16 cellular contexts compared by ENCODE assay signal in genomic region chr19:24101459-24102122, GRCh38.
"Had no signal": no experiment of that assay in that cellular context is flagged by ENCODE, and none has a peak within 500 bp of the region (broad histone marks: within the 10 kb centered on the region; RNA-seq: fewer than 3 reads in every experiment).

No MANE protein-coding gene starts in this region.

- H3K36me3 ChIP-seq: ovary had no signal

- H3K9me3 ChIP-seq: adrenal gland, colonic mucosa, gastrocnemius medialis, ovary, thoracic aorta had no signal

- DNase-seq: activated CD4-positive, alpha-beta T cell treated with anti-CD3 and anti-CD28 coated beads, Interleukin-2, amount 50 U/mL, for 48 hours; activated gamma-delta T cell treated with Interleukin-2 at 50 U/mL for 16 hours; adrenal gland; central memory CD4-positive, alpha-beta T cell; colonic mucosa; erythroblast; gastrocnemius medialis; mesenchymal stem cell; naive thymus-derived CD4-positive, alpha-beta T cell; ovary; stimulated activated naive B cell treated with anti-CD40 and anti-IgM and Interleukin-4, amounts not matched to agents 10 μg/mL and 1 μg/mL and 100 μg/mL, for 72 hours; SW 1271 had no signal

- H3K4me3 Mint-ChIP-seq: naive thymus-derived CD4-positive, alpha-beta T cell; stimulated activated naive B cell treated with anti-CD40 and anti-IgM and Interleukin-4, amounts not matched to agents 10 μg/mL and 1 μg/mL and 100 μg/mL, for 72 hours had no signal

- H3K27me3 ChIP-seq: adrenal gland, colonic mucosa, gastrocnemius medialis, ovary had no signal

- FAIRE-seq: endometrium had no signal

- H3K27ac ChIP-seq: adrenal gland, colonic mucosa, gastrocnemius medialis, ovary, thoracic aorta, VCaP had no signal

- H3K9me3 Mint-ChIP-seq: stimulated activated naive B cell treated with anti-CD40 and anti-IgM and Interleukin-4, amounts not matched to agents 10 μg/mL and 1 μg/mL and 100 μg/mL, for 72 hours had no signal

- H3K27ac Mint-ChIP-seq: activated naive CD4-positive, alpha-beta T cell treated with anti-CD3 and anti-CD28 coated beads, Interleukin-2, amount 50 U/mL, for 72 hours; naive thymus-derived CD4-positive, alpha-beta T cell; stimulated activated naive B cell treated with anti-CD40 and anti-IgM and Interleukin-4, amounts not matched to agents 10 μg/mL and 1 μg/mL and 100 μg/mL, for 72 hours had no signal

- H3K4me3 ChIP-seq: adrenal gland, colonic mucosa, gastrocnemius medialis, ovary, thoracic aorta had no signal

- ATAC-seq: activated naive CD4-positive, alpha-beta T cell treated with anti-CD3 and anti-CD28 coated beads, Interleukin-2, amount 50 U/mL, for 72 hours; gastrocnemius medialis; naive thymus-derived CD4-positive, alpha-beta T cell had no signal

- H3K4me1 ChIP-seq: adrenal gland, colonic mucosa had no signal

- H3K27me3 Mint-ChIP-seq: naive thymus-derived CD4-positive, alpha-beta T cell; stimulated activated naive B cell treated with anti-CD40 and anti-IgM and Interleukin-4, amounts not matched to agents 10 μg/mL and 1 μg/mL and 100 μg/mL, for 72 hours had no signal
